Comparison of ENCODE assay signal across 10 cellular contexts in genomic region chr1:212754193-212754592, GRCh38. TPM values are rescaled to one million over a fixed set of nuclear protein-coding genes. Genes with fewer than 3 reads are reported as not detected.
DNase-seq lines count a peak whose midpoint lies in the region; ATAC-seq and TF ChIP-seq lines count a peak whose summit lies in the region.
"Had no signal": no experiment of that assay in that cellular context is flagged by ENCODE, and none has a peak within 500 bp of the region (broad histone marks: within the 10 kb centered on the region; RNA-seq: fewer than 3 reads in every experiment).

No MANE protein-coding gene starts in this region.

- TF ChIP-seq POLR2A in Peyer's patch (IDR thresholded peaks at IDR 0.05) = no peak

- ATAC-seq in HG02610 (IDR thresholded peaks at IDR 0.05; ENCODE audit: unreplicated experiment) (peak; percentile 32), mucosa of descending colon (no peak)
- ATAC-seq: gastroesophageal sphincter had no signal

- H3K27ac ChIP-seq in OCI-LY7 (ENCODE audit: low read depth, low read length, poor library complexity, severe bottlenecking) (peak overlapping the region; percentile 65), neutrophil (peak overlapping the region; percentile 87), RWPE1 (no peak overlapping the region), Peyer's patch (no peak overlapping the region)
- H3K27ac ChIP-seq: gastroesophageal sphincter had no signal

- no peak overlapping the region for H2AFZ ChIP-seq in OCI-LY7 (ENCODE audit: low read length)

- intact Hi-C loops in OCI-LY7 (cut with micrococcal nuclease; ENCODE audit: unreplicated experiment) = loop anchor here (2.0 to 5.0 kb wide), 3 partner anchors 38 to 243 kb away; partner anchors contain the start of genes NSL1 and TATDN3
- intact Hi-C loops in mucosa of descending colon (cut with DNase I, micrococcal nuclease) = no loop called here

- H3K4me2 ChIP-seq in OCI-LY7 (ENCODE audit: low read length) = peak overlapping the region; percentile 50
- H3K4me2 ChIP-seq: smooth muscle cell had no signal

- peaks cover 54% of the 10 kb centered on the region for H3K4me1 Mint-ChIP-seq in activated T-cell treated with anti-CD3 and anti-CD28 coated beads, Interleukin-2, amount 50 U/mL, for 24 hours (ENCODE audit: low read depth)

- H3K27ac Mint-ChIP-seq in activated T-cell treated with anti-CD3 and anti-CD28 coated beads, Interleukin-2, amount 50 U/mL, for 24 hours = peak overlapping the region; percentile 66

- peaks cover 28% of the 10 kb centered on the region for H3K36me3 ChIP-seq in OCI-LY7 (ENCODE audit: insufficient read depth, low read length)
- H3K36me3 ChIP-seq in neutrophil = no peaks in the 10 kb centered on the region
- H3K36me3 ChIP-seq in mucosa of descending colon (ENCODE audit: low read depth) = no peaks in the 10 kb centered on the region
- H3K36me3 ChIP-seq in Peyer's patch = peaks cover 0 to 5% (median 0%) of the 10 kb centered on the region in 3 donors

- H3K4me3 Mint-ChIP-seq in activated T-cell treated with anti-CD3 and anti-CD28 coated beads, Interleukin-2, amount 50 U/mL, for 24 hours = peak overlapping the region; percentile 49

- TF ChIP-seq CTCF in OCI-LY7 (conservative IDR thresholded peaks at IDR 0.05; ENCODE audit: low read length) = no peak
- TF ChIP-seq CTCF in neutrophil (IDR thresholded peaks at IDR 0.05) = no peak
- TF ChIP-seq CTCF in mucosa of descending colon (IDR thresholded peaks at IDR 0.05) = no peak
- TF ChIP-seq CTCF in RWPE1 (conservative IDR thresholded peaks at IDR 0.05; ENCODE audit: low read depth) = no peak
- TF ChIP-seq CTCF in Peyer's patch (IDR thresholded peaks at IDR 0.05) = no peak

- POLR2A ChIA-PET in OCI-LY7 (lab: Charles Lee) (interaction anchor here (1.0 to 3.7 kb wide), 5 partner anchors 15 to 54 kb away, joined by 4 to 25 read pairs (median 4); partner anchors contain the start of genes NSL1 and TATDN3), RWPE1 (lab: Yijun Ruan, JAX; ENCODE audit: low non-redundant PET) (no interaction called here)

- H3K4me3 ChIP-seq in OCI-LY7 (ENCODE audit: low read depth, low read length, poor library complexity, severe bottlenecking) (peak overlapping the region; percentile 15), neutrophil (ENCODE audit: low read depth in 1 of 2, low read length in 1 of 2) (peak overlapping the region; percentile 49 to 51), mucosa of descending colon (no peak overlapping the region), Peyer's patch (no peak overlapping the region)
- H3K4me3 ChIP-seq: gastroesophageal sphincter, smooth muscle cell had no signal

- H3K9me3 ChIP-seq in OCI-LY7 (ENCODE audit: low read length) (no peaks in the 10 kb centered on the region), neutrophil (no peaks in the 10 kb centered on the region), mucosa of descending colon (no peaks in the 10 kb centered on the region), Peyer's patch (no peaks in the 10 kb centered on the region)
- H3K9me3 ChIP-seq: gastroesophageal sphincter had no signal

- CTCF ChIA-PET in OCI-LY7 (lab: Charles Lee; ENCODE audit: unreplicated experiment) = no interaction called here
- CTCF ChIA-PET in RWPE1 (lab: Yijun Ruan, JAX) = no interaction called here

- H3K27me3 ChIP-seq in neutrophil = no peaks in the 10 kb centered on the region
- H3K27me3 ChIP-seq in Peyer's patch = no peaks in the 10 kb centered on the region
- H3K27me3 ChIP-seq: gastroesophageal sphincter had no signal

- peaks cover 45% of the 10 kb centered on the region; the same call in 1 of the 2 replicates for H3K79me2 ChIP-seq in OCI-LY7 (ENCODE audit: insufficient read depth, low read depth, low read length)

- DNase-seq in activated T-cell treated with anti-CD3 and anti-CD28 coated beads, Interleukin-2, amount 50 U/mL, for 24 hours = no peak
- DNase-seq in activated T-cell treated with anti-CD3 and anti-CD28 coated beads, Interleukin-2, amount 50 U/mL, for 48 hours = no peak
- DNase-seq in OCI-LY7 (ENCODE audit: low spot score) = peak; percentile 81
- no peak for DNase-seq in mucosa of descending colon
- DNase-seq in RWPE1 (ENCODE audit: low spot score) = no peak
- no peak for DNase-seq in Peyer's patch

- H3K36me3 Mint-ChIP-seq in activated T-cell treated with anti-CD3 and anti-CD28 coated beads, Interleukin-2, amount 50 U/mL, for 24 hours (ENCODE audit: low read depth) = peaks cover 9% of the 10 kb centered on the region

- H3K9me3 Mint-ChIP-seq in activated T-cell treated with anti-CD3 and anti-CD28 coated beads, Interleukin-2, amount 50 U/mL, for 24 hours = no peaks in the 10 kb centered on the region

- BruUV-seq in OCI-LY7 (replicated peaks; lab: Mats Ljungman, UMichigan) = no TSS peak

- H3K9me2 ChIP-seq in OCI-LY7 (ENCODE audit: insufficient read depth, low read length) = no peaks in the 10 kb centered on the region

- H3K27me3 Mint-ChIP-seq in activated T-cell treated with anti-CD3 and anti-CD28 coated beads, Interleukin-2, amount 50 U/mL, for 24 hours = no peaks in the 10 kb centered on the region

- H3K4me1 ChIP-seq in OCI-LY7 (ENCODE audit: insufficient read depth, low read length, poor library complexity, severe bottlenecking) = peaks cover 48% of the 10 kb centered on the region
- peaks cover 55 to 59% of the 10 kb centered on the region in 2 experiments for H3K4me1 ChIP-seq in neutrophil (ENCODE audit: control insufficient read depth in 1 of 2, insufficient read depth in 1 of 2, low read depth in 1 of 2, low read length in 1 of 2)
- H3K4me1 ChIP-seq in mucosa of descending colon (ENCODE audit: low read depth) = no peaks in the 10 kb centered on the region
- peaks cover 0 to 16% (median 0%) of the 10 kb centered on the region in 4 donors for H3K4me1 ChIP-seq in Peyer's patch

- peaks cover 7% of the 10 kb centered on the region for H4K20me1 ChIP-seq in OCI-LY7 (ENCODE audit: insufficient read depth, low read length)

RNA-seq across cellular contexts. Expression of gene NSL1, which starts 37.4 kb away (rescaled TPM):
- 70.9 and 74.9 TPM in 2 replicates for total RNA-seq in OCI-LY7 (2014; rRNA removed; shearing (Covaris generic))
- 66.8 and 71.1 TPM in 2 replicates for total RNA-seq in OCI-LY7 (2022)
- total RNA-seq in mucosa of descending colon = 10 to 100 TPM; 20.4 to 25.3 (median 21.5) TPM
- total RNA-seq in Peyer's patch = 10 to 100 TPM; 29.2 to 61.9 (median 39.0) TPM

RNA-seq across cellular contexts. Expression of gene TATDN3, which starts 37.5 kb away (rescaled TPM):
- total RNA-seq in OCI-LY7 (2014; rRNA removed; shearing (Covaris generic)) = 35.4 and 36.1 TPM in 2 replicates
- 52.5 and 54.2 TPM in 2 replicates for total RNA-seq in OCI-LY7 (2022)
- total RNA-seq in mucosa of descending colon = 10 to 100 TPM in 2 of 3 donors, 1 to 10 TPM in 1; 9.2 to 10.8 (median 10.5) TPM
- total RNA-seq in Peyer's patch = 10 to 100 TPM in 2 of 4 donors, 1 to 10 TPM in 2; 5.8 to 22.3 (median 12.8) TPM

RNA-seq across cellular contexts. Expression of gene BATF3, which starts 54.6 kb away (rescaled TPM):
- 2.1 and 2.3 TPM in 2 replicates for total RNA-seq in OCI-LY7 (2014; rRNA removed; shearing (Covaris generic))
- total RNA-seq in OCI-LY7 (2022) (3.1 and 4.2 TPM in 2 replicates), mucosa of descending colon (1 to 10 TPM in 2 of 3 donors, under 1 TPM in 1; 0.38 to 2.9 (median 1.6) TPM), Peyer's patch (1 to 10 TPM in 3 of 4 donors, not detected in 1; 2.1 to 6.6 (median 4.7) TPM)

Comparison
In these comparisons a context has a peak if more than half of its experiments do, and no peak if none do; other contexts are left out.
1. H3K27ac ChIP-seq: peak in OCI-LY7 (single experiment) and neutrophil (single experiment); none in RWPE1 (single experiment) and Peyer's patch (0 of 4).
2. H3K4me3 ChIP-seq: peak in OCI-LY7 (single experiment) and neutrophil (2 of 2); none in mucosa of descending colon (single experiment) and Peyer's patch (0 of 4).